Comparison of ENCODE assay signal across 18 cellular contexts in genomic region chr19:50646074-50646807, GRCh38. TPM values are rescaled to one million over a fixed set of nuclear protein-coding genes. Genes with fewer than 3 reads are reported as not detected.
DNase-seq lines count a peak whose midpoint lies in the region; FAIRE-seq and TF ChIP-seq lines count a peak whose summit lies in the region.
"Had no signal": no experiment of that assay in that cellular context is flagged by ENCODE, and none has a peak within 500 bp of the region (broad histone marks: within the 10 kb centered on the region; RNA-seq: fewer than 3 reads in every experiment).

No MANE protein-coding gene starts in this region.

- H3K9ac ChIP-seq in H1 (replicated peaks in 1 of 4; ENCODE audit: extremely low read depth in 1 of 4, low read depth in 3 of 4, low read length in 3 of 4), result no peak overlapping the region; a peak in 1 of 7 replicates

- CTCF ChIA-PET in H1 (lab: Charles Lee; ENCODE audit: partially characterized antibody), result interaction anchor here (0.9 to 2.7 kb wide), 5 partner anchors 18 to 109 kb away, joined by 3 to 11 read pairs (median 5); no protein-coding TSS in a partner anchor
- CTCF ChIA-PET in GM10248 (lab: Yijun Ruan, JAX), result no interaction called here

- no peak overlapping the region for H3K4me2 ChIP-seq in H1 (ENCODE audit: insufficient read depth in 1 of 2, low read depth in 2 of 2, low read length in 2 of 2)

- H2BK120ac ChIP-seq in H1 (replicated peaks; ENCODE audit: low read depth, low read length), result no peak overlapping the region

- no peaks in the 10 kb centered on the region; a peak in 1 of 8 replicates for H3K36me3 ChIP-seq in H1 (ENCODE audit: control insufficient read depth in 2 of 4, insufficient read depth in 4 of 4, low read length in 3 of 4)
- H3K36me3 ChIP-seq: sigmoid colon, transverse colon had no signal

- H2BK5ac ChIP-seq in H1 (ENCODE audit: low read depth, low read length), result no peak overlapping the region

- 0 out of 2 replicates have a peak overlapping the region, but pooled peaks have one; percentile 4 for H2BK12ac ChIP-seq in H1 (ENCODE audit: low read depth, low read length)

- no peaks in the 10 kb centered on the region for H3K79me1 ChIP-seq in H1 (ENCODE audit: low read depth, low read length)

- no peak for TF ChIP-seq EP300 in H1 (IDR thresholded peaks at IDR 0.05; ENCODE audit: borderline replicate concordance in 1 of 2, low read depth in 2 of 2, low read length in 2 of 2)

- no peak overlapping the region for H2BK20ac ChIP-seq in H1 (ENCODE audit: low read length)

- no peak for TF ChIP-seq CTCF in H1 (IDR thresholded peaks at IDR 0.05; ENCODE audit: control extremely low read depth in 1 of 3, insufficient read depth in 1 of 3, low read depth in 1 of 3, low read length in 3 of 3)
- TF ChIP-seq CTCF in GM10248 (IDR thresholded peaks at IDR 0.05; ENCODE audit: control extremely low read depth, extremely low read depth, low read depth, missing control alignments), result no peak

- TF ChIP-seq POLR2A in H1 (IDR thresholded peaks at IDR 0.05; ENCODE audit: control extremely low read depth in 1 of 2, low read depth in 2 of 2, low read length in 2 of 2), result no peak

- peaks cover 0 to 21% (median 12%) of the 10 kb centered on the region in 4 experiments; a peak in 5 of 7 replicates for H3K27me3 ChIP-seq in H1 (replicated peaks in 1 of 4; ENCODE audit: control insufficient read depth in 3 of 4, extremely low read depth in 1 of 4, insufficient read depth in 3 of 4, low read length in 3 of 4)

- H3K27ac ChIP-seq in H1 (ENCODE audit: low read depth, low read length), result no peak overlapping the region
- H3K27ac ChIP-seq: 22Rv1, sigmoid colon, transverse colon had no signal

- TF ChIP-seq RAD21 in H1 (IDR thresholded peaks at IDR 0.05 in 1 of 2, conservative IDR thresholded peaks at IDR 0.05 in 1 of 2; ENCODE audit: low read depth in 2 of 2, low read length in 2 of 2), result no peak

- peaks cover 0 to 5% (median 4%) of the 10 kb centered on the region in 4 experiments; a peak in 6 of 7 replicates for H3K4me1 ChIP-seq in H1 (replicated peaks in 1 of 4; ENCODE audit: control insufficient read depth in 3 of 4, insufficient read depth in 4 of 4, low read length in 3 of 4)
- H3K4me1 ChIP-seq: sigmoid colon, transverse colon had no signal

- no peak overlapping the region for H4K5ac ChIP-seq in H1 (ENCODE audit: insufficient read length, low read depth, low read length)

- H3K56ac ChIP-seq in H1 (replicated peaks; ENCODE audit: insufficient read length, low read depth, low read length), result no peak overlapping the region

- no peak overlapping the region for H4K8ac ChIP-seq in H1 (ENCODE audit: extremely low read depth, insufficient read depth, low read length)

- H4K20me1 ChIP-seq in H1 (replicated peaks in 1 of 2; ENCODE audit: control insufficient read depth in 1 of 2, insufficient read depth in 2 of 2, low read length in 2 of 2), result no peaks in the 10 kb centered on the region

- H3K79me2 ChIP-seq in H1 (ENCODE audit: control insufficient read depth in 1 of 2, insufficient read depth in 2 of 2, low read length in 2 of 2), result no peaks in the 10 kb centered on the region

- H3K14ac ChIP-seq in H1 (ENCODE audit: insufficient read length), result no peak overlapping the region

- WGBS in H1 (ENCODE audit: extremely low coverage in 1 of 2, insufficient coverage in 1 of 2, insufficient read length in 1 of 2, insufficient replicate concordance in 2 of 2, low coverage in 1 of 2, low lambda C conversion rate in 2 of 2, missing lambda C conversion rate in 1 of 2), 2 experiments, result 74% methylated on average over 6 of the region's 6 CpGs; no CpG with 5 or more reads in 1 of the 2 experiments

- FAIRE-seq in H1 (lab: Jason Lieb, UNC), result no peak

- H3K9me3 ChIP-seq in H1 (ENCODE audit: insufficient read depth in 2 of 2, low read depth in 1 of 2, low read length in 1 of 2), result no peaks in the 10 kb centered on the region
- H3K9me3 ChIP-seq: sigmoid colon, transverse colon had no signal

- H3K4me3 ChIP-seq in H1 (ENCODE audit: extremely low read depth in 1 of 4, insufficient read depth in 2 of 4, low read depth in 3 of 4, low read length in 4 of 4), result no peak overlapping the region
- H3K4me3 ChIP-seq in skeletal muscle cell (ENCODE audit: low read depth, low read length), result no peak overlapping the region
- H3K4me3 ChIP-seq: sigmoid colon, transverse colon had no signal

- no peak overlapping the region for H3K4ac ChIP-seq in H1 (replicated peaks; ENCODE audit: insufficient read length, low read depth, low read length)

- H2BK15ac ChIP-seq in H1 (ENCODE audit: low read length), result no peak overlapping the region

- POLR2A ChIA-PET in H1 (lab: Charles Lee; ENCODE audit: partially characterized antibody) (no interaction called here), GM10248 (lab: Yijun Ruan, JAX) (no interaction called here)

- peak; percentile 12 for DNase-seq in DMS 273 (lab: John Stamatoyannopoulos, UW; ENCODE audit: unreplicated experiment)
- no peak for DNase-seq in DMS 273 treated with DMSO at 0.1 percent for 48 hours (lab: John Stamatoyannopoulos, UW)
- DNase-seq in NCI-H226, result peak; percentile 81
- no peak for DNase-seq in H1 (ENCODE audit: low read depth in 1 of 2, low spot score in 2 of 2)
- DNase-seq in skeletal muscle cell (ENCODE audit: low read depth), result peak; percentile 18
- no peak for DNase-seq in NCI-H2227 (lab: John Stamatoyannopoulos, UW; ENCODE audit: unreplicated experiment)
- DNase-seq in stimulated activated naive CD4-positive, alpha-beta T cell (lab: John Stamatoyannopoulos, UW), result no peak
- no peak for DNase-seq in GM10248 (ENCODE audit: extremely low spot score)
- DNase-seq: activated CD4-positive, alpha-beta memory T cell treated with anti-CD3 and anti-CD28 coated beads, Interleukin-2, amount 10 ng/mL, durations not matched to agents 7 days and 5 days; activated gamma-delta T cell treated with Interleukin-2 at 50 U/mL for 16 hours; DMS79 treated with DMSO at 0.1 percent for 48 hours; Kasumi-1; naive thymus-derived CD4-positive, alpha-beta T cell; NCI-H2227 treated with DMSO at 0.1 percent for 48 hours; sigmoid colon; transverse colon had no signal

- no peak overlapping the region for H3K18ac ChIP-seq in H1 (ENCODE audit: extremely low read depth, low read length)

- no peak overlapping the region for H3K23ac ChIP-seq in H1 (ENCODE audit: insufficient read length)

- H3K23me2 ChIP-seq in H1 (ENCODE audit: low read depth, low read length), result peaks cover 10% of the 10 kb centered on the region; the same call in 1 of the 2 replicates

- no peak overlapping the region for H2AK5ac ChIP-seq in H1 (ENCODE audit: low read depth, low read length)

- no peak overlapping the region for H2AFZ ChIP-seq in H1 (ENCODE audit: low read length)

- H4K91ac ChIP-seq in H1 (replicated peaks; ENCODE audit: insufficient read length, low read length), result no peak overlapping the region

TF ChIP-seq in H1, 55 proteins besides CTCF, POLR2A, EP300 and RAD21:
- TF ChIP-seq KDM4A (IDR thresholded peaks at IDR 0.05; ENCODE audit: low read depth, low read length, severe bottlenecking) (no peak), BCL11A (IDR thresholded peaks at IDR 0.05; ENCODE audit: low read depth in 2 of 2, low read length in 2 of 2) (no peak), CEBPB (IDR thresholded peaks at IDR 0.05; ENCODE audit: low read depth, low read length) (no peak), KDM1A (IDR thresholded peaks at IDR 0.05; ENCODE audit: borderline replicate concordance, low read length) (0 out of 2 replicates have a peak, but pooled peaks have one; percentile 42), ASH2L (IDR thresholded peaks at IDR 0.05; ENCODE audit: low read length) (no peak)

RNA-seq across cellular contexts. Expression of gene C19orf81, which starts 3.0 kb away (rescaled TPM):
- 11.7 and 14.2 TPM in 2 replicates for total RNA-seq in H1 (2021; fragmentation: NEBNext Ultra II Directional; extraction: Animal tissue kit (Norgen Biotek cat#: 25700))
- 13.0 and 22.0 TPM in 2 replicates for polyA plus RNA-seq in H1 (2011; rRNA removed)
- polyA plus RNA-seq in H1 (2011; cell fraction: cytosol; rRNA removed), result 12.6 TPM
- 15.7 TPM for polyA plus RNA-seq in H1 (2011; cell fraction: nucleus; rRNA removed)
- polyA plus RNA-seq in H1 (2012, experiment 1 of 2), result 2.5 to 17.3 TPM (median 15.4 TPM) in 4 replicates
- 7.0 TPM for polyA plus RNA-seq in H1 (2012, experiment 2 of 2)
- polyA plus RNA-seq in H1 (2013, experiment 1 of 2), result 20.4 TPM
- 20.0 TPM for polyA plus RNA-seq in H1 (2013, experiment 2 of 2)
- not detected in 2 replicates for polyA minus RNA-seq in H1 (2011; rRNA and poly(A)+ RNA removed)
- polyA minus RNA-seq in H1 (2011; cell fraction: cytosol; rRNA and poly(A)+ RNA removed), result not detected
- polyA minus RNA-seq in H1 (2011; cell fraction: nucleus; rRNA and poly(A)+ RNA removed), result 7.5 TPM
- total RNA-seq: activated CD4-positive, alpha-beta memory T cell treated with anti-CD3 and anti-CD28 coated beads, Interleukin-2, amount 10 ng/mL, durations not matched to agents 7 days and 5 days; esophagus mucosa; sigmoid colon; transverse colon had no signal
- polyA plus RNA-seq: sigmoid colon had no signal

RNA-seq across cellular contexts. Expression of gene SYT3, which starts 6.6 kb away (rescaled TPM):
- 13.9 and 17.3 TPM in 2 replicates for total RNA-seq in H1 (2021; fragmentation: NEBNext Ultra II Directional; extraction: Animal tissue kit (Norgen Biotek cat#: 25700))
- polyA plus RNA-seq in H1 (2011; rRNA removed), result 6.7 and 12.7 TPM in 2 replicates
- 6.2 TPM for polyA plus RNA-seq in H1 (2011; cell fraction: cytosol; rRNA removed)
- polyA plus RNA-seq in H1 (2011; cell fraction: nucleus; rRNA removed), result 13.0 TPM
- polyA plus RNA-seq in H1 (2012, experiment 1 of 2), result 11.9 to 13.7 TPM (median 12.9 TPM) in 4 replicates
- 12.1 TPM for polyA plus RNA-seq in H1 (2012, experiment 2 of 2)
- polyA plus RNA-seq in H1 (2013, experiment 1 of 2), result 11.8 TPM
- polyA plus RNA-seq in H1 (2013, experiment 2 of 2), result 12.4 TPM
- polyA minus RNA-seq in H1 (2011; rRNA and poly(A)+ RNA removed), result 3.1 and 5.1 TPM in 2 replicates
- 4.0 TPM for polyA minus RNA-seq in H1 (2011; cell fraction: cytosol; rRNA and poly(A)+ RNA removed)
- polyA minus RNA-seq in H1 (2011; cell fraction: nucleus; rRNA and poly(A)+ RNA removed), result 4.0 TPM
- total RNA-seq: activated CD4-positive, alpha-beta memory T cell treated with anti-CD3 and anti-CD28 coated beads, Interleukin-2, amount 10 ng/mL, durations not matched to agents 7 days and 5 days; esophagus mucosa had no signal

Comparison
In these comparisons a context has a peak if more than half of its experiments do, and no peak if none do; other contexts are left out.
1. DNase-seq: peak in DMS 273 (single experiment), NCI-H226 (single experiment) and skeletal muscle cell (single experiment); none in DMS 273 treated with DMSO at 0.1 percent for 48 hours (single experiment), H1 (0 of 2), NCI-H2227 (single experiment), stimulated activated naive CD4-positive, alpha-beta T cell (0 of 6) and GM10248 (single experiment).